Comparison of ENCODE assay signal across 31 cellular contexts in genomic region chr11:12811861-12812260, GRCh38.
A peak's percentile ranks its signal among the peaks of the same experiment; 100 is the strongest.
DNase-seq lines count a peak whose midpoint lies in the region; ATAC-seq and TF ChIP-seq lines count a peak whose summit lies in the region.
"Had no signal": no experiment of that assay in that cellular context is flagged by ENCODE, and none has a peak within 500 bp of the region (broad histone marks: within the 10 kb centered on the region; RNA-seq: fewer than 3 reads in every experiment).

No MANE protein-coding gene starts in this region.

- H2AFZ ChIP-seq in MM.1S (ENCODE audit: low read length) = no peak overlapping the region

- intact Hi-C loops in activated CD4-positive, alpha-beta T cell treated with anti-CD3 and anti-CD28 coated beads, Interleukin-2, amount 10 ng/mL, durations not matched to agents 24 days and 14 days (cut with micrococcal nuclease) = no loop called here
- intact Hi-C loops in activated CD4-positive, alpha-beta T cell treated with anti-CD3 and anti-CD28 coated beads for 36 hours (cut with DNase I, micrococcal nuclease) = no loop called here
- intact Hi-C loops in Caco-2 (cut with micrococcal nuclease; ENCODE audit: unreplicated experiment) = no loop called here
- intact Hi-C loops in cardiac septum (cut with DNase I) = loop anchor here (5.0 to 10.0 kb wide), 4 partner anchors 45 to 207 kb away; partner anchors contain the start of gene TEAD1
- intact Hi-C loops in aorta (cut with DNase I) = loop anchor here in 1 of 2 donors (5.0 kb wide), 1 partner anchor 215 kb away; no protein-coding TSS in a partner anchor
- intact Hi-C loops in CD4-positive, alpha-beta T cell (cut with DNase I, micrococcal nuclease) = no loop called here

- no peaks in the 10 kb centered on the region for H3K9me3 Mint-ChIP-seq in activated CD4-positive, alpha-beta T cell treated with anti-CD3 and anti-CD28 coated beads, Interleukin-2, amount 10 ng/mL, durations not matched to agents 24 days and 14 days
- no peaks in the 10 kb centered on the region for H3K9me3 Mint-ChIP-seq in activated CD4-positive, alpha-beta T cell treated with anti-CD3 and anti-CD28 coated beads for 36 hours (ENCODE audit: low read depth)
- no peaks in the 10 kb centered on the region for H3K9me3 Mint-ChIP-seq in Caco-2 (ENCODE audit: unreplicated experiment)
- no peaks in the 10 kb centered on the region for H3K9me3 Mint-ChIP-seq in CD4-positive, alpha-beta T cell
- H3K9me3 Mint-ChIP-seq: activated B cell treated with CpG ODN at 0.5 μM for 24 hours; CD4-positive, CD25-positive, alpha-beta regulatory T cell had no signal

- H3K79me2 ChIP-seq in MM.1S (ENCODE audit: low read length) = peaks cover 79% of the 10 kb centered on the region

- WGBS in aorta, 2 donors = 90 to 96% methylated on average over 7 of the region's 7 CpGs

- ATAC-seq in activated CD4-positive, alpha-beta T cell treated with anti-CD3 and anti-CD28 coated beads for 36 hours = no peak
- ATAC-seq in aorta (ENCODE audit: low FRiP score) = no peak
- no peak for ATAC-seq in CD4-positive, alpha-beta T cell (ENCODE audit: poor library complexity)
- ATAC-seq: stimulated activated naive B cell treated with anti-CD40 and anti-IgM and Interleukin-4, amounts not matched to agents 10 μg/mL and 1 μg/mL and 100 μg/mL, for 72 hours; upper lobe of right lung had no signal

- peaks cover 67% of the 10 kb centered on the region for H3F3A ChIP-seq in MM.1S (ENCODE audit: insufficient read depth, low read length)

- CTCF ChIA-PET in activated CD4-positive, alpha-beta T cell treated with anti-CD3 and anti-CD28 coated beads for 36 hours (lab: Charles Lee) = interaction anchor here (0.6 to 0.7 kb wide), 3 partner anchors 36 to 1241 kb away, joined by 3 read pairs; no protein-coding TSS in a partner anchor
- CTCF ChIA-PET in Caco-2 (lab: Charles Lee) = no interaction called here
- CTCF ChIA-PET in CD4-positive, alpha-beta T cell (lab: Charles Lee) = no interaction called here

- BruUV-seq in Caco-2 (replicated peaks; lab: Mats Ljungman, UMichigan) = no TSS peak

- peak overlapping the region; percentile 20 for H3K4me3 Mint-ChIP-seq in activated CD4-positive, alpha-beta T cell treated with anti-CD3 and anti-CD28 coated beads, Interleukin-2, amount 10 ng/mL, durations not matched to agents 24 days and 14 days
- H3K4me3 Mint-ChIP-seq in activated CD4-positive, alpha-beta T cell treated with anti-CD3 and anti-CD28 coated beads for 36 hours = no peak overlapping the region
- H3K4me3 Mint-ChIP-seq in Caco-2 (ENCODE audit: unreplicated experiment) = no peak overlapping the region
- H3K4me3 Mint-ChIP-seq in CD4-positive, alpha-beta T cell = no peak overlapping the region
- H3K4me3 Mint-ChIP-seq: activated B cell treated with CpG ODN at 0.5 μM for 24 hours; CD4-positive, CD25-positive, alpha-beta regulatory T cell; stimulated activated naive B cell treated with anti-CD40 and anti-IgM and Interleukin-4, amounts not matched to agents 10 μg/mL and 1 μg/mL and 100 μg/mL, for 72 hours had no signal

- no peaks in the 10 kb centered on the region for H3K9me3 ChIP-seq in Caco-2
- no peaks in the 10 kb centered on the region for H3K9me3 ChIP-seq in MM.1S (replicated peaks; ENCODE audit: insufficient read depth, low read length)
- H3K9me3 ChIP-seq in aorta (ENCODE audit: control insufficient read depth, low read length) = no peaks in the 10 kb centered on the region
- H3K9me3 ChIP-seq in CD4-positive, alpha-beta T cell (ENCODE audit: control insufficient read depth, low read length) = no peaks in the 10 kb centered on the region
- H3K9me3 ChIP-seq: ovary, suprapubic skin, upper lobe of right lung had no signal

- no peaks in the 10 kb centered on the region for H3K9me2 ChIP-seq in MM.1S (replicated peaks; ENCODE audit: insufficient read depth, low read length)

- no peaks in the 10 kb centered on the region for H3K27me3 ChIP-seq in Caco-2 (replicated peaks; ENCODE audit: control insufficient read depth, insufficient read depth, low read length)
- H3K27me3 ChIP-seq in MM.1S (replicated peaks; ENCODE audit: insufficient read depth, low read length) = no peaks in the 10 kb centered on the region
- no peaks in the 10 kb centered on the region for H3K27me3 ChIP-seq in aorta (ENCODE audit: control insufficient read depth in 1 of 2, insufficient read depth in 2 of 2, low read length in 1 of 2)
- no peaks in the 10 kb centered on the region for H3K27me3 ChIP-seq in CD4-positive, alpha-beta T cell (ENCODE audit: control insufficient read depth, insufficient read depth, low read length)
- H3K27me3 ChIP-seq: ovary, suprapubic skin, upper lobe of right lung had no signal

- peak overlapping the region; percentile 75; the same call in 1 of the 2 replicates for H3K27ac ChIP-seq in MM.1S (ENCODE audit: low read length)
- no peak overlapping the region for H3K27ac ChIP-seq in aorta (ENCODE audit: low read depth in 1 of 2, low read length in 2 of 2)
- no peak overlapping the region for H3K27ac ChIP-seq in CD4-positive, alpha-beta T cell (ENCODE audit: low read depth, low read length)
- H3K27ac ChIP-seq: epithelial cell of prostate, suprapubic skin, upper lobe of right lung had no signal

- TF ChIP-seq CTCF in Caco-2 (IDR thresholded peaks at IDR 0.05; ENCODE audit: insufficient read depth in 1 of 2, low read depth in 1 of 2, low read length in 1 of 2, severe bottlenecking in 1 of 2, unreplicated experiment in 1 of 2) = no peak
- no peak for TF ChIP-seq CTCF in MM.1S (IDR thresholded peaks at IDR 0.05; ENCODE audit: low read length)
- TF ChIP-seq CTCF in CD4-positive, alpha-beta T cell (IDR thresholded peaks at IDR 0.05) = no peak

- H3K4me1 ChIP-seq in Caco-2 (peaks cover 88% of the 10 kb centered on the region), MM.1S (ENCODE audit: low read length) (peaks cover 79% of the 10 kb centered on the region), aorta (ENCODE audit: control insufficient read depth in 1 of 2, insufficient read depth in 2 of 2, low read length in 2 of 2) (no peaks in the 10 kb centered on the region)

- H3K4me1 Mint-ChIP-seq in activated CD4-positive, alpha-beta T cell treated with anti-CD3 and anti-CD28 coated beads, Interleukin-2, amount 10 ng/mL, durations not matched to agents 24 days and 14 days = peaks cover 67% of the 10 kb centered on the region
- peaks cover 9% of the 10 kb centered on the region for H3K4me1 Mint-ChIP-seq in activated CD4-positive, alpha-beta T cell treated with anti-CD3 and anti-CD28 coated beads for 36 hours
- peaks cover 62% of the 10 kb centered on the region for H3K4me1 Mint-ChIP-seq in Caco-2 (ENCODE audit: low read depth, unreplicated experiment)
- no peaks in the 10 kb centered on the region for H3K4me1 Mint-ChIP-seq in CD4-positive, alpha-beta T cell (ENCODE audit: low read depth)
- H3K4me1 Mint-ChIP-seq: activated B cell treated with CpG ODN at 0.5 μM for 24 hours had no signal

- peak overlapping the region; percentile 31; the same call in 1 of the 2 replicates for H3K4me2 ChIP-seq in MM.1S (ENCODE audit: low read depth, low read length)

- H3K27ac Mint-ChIP-seq in activated CD4-positive, alpha-beta T cell treated with anti-CD3 and anti-CD28 coated beads, Interleukin-2, amount 10 ng/mL, durations not matched to agents 24 days and 14 days = peak overlapping the region; percentile 2
- H3K27ac Mint-ChIP-seq in activated CD4-positive, alpha-beta T cell treated with anti-CD3 and anti-CD28 coated beads for 36 hours = no peak overlapping the region
- H3K27ac Mint-ChIP-seq in Caco-2 (ENCODE audit: unreplicated experiment) = peak overlapping the region; percentile 18
- no peak overlapping the region for H3K27ac Mint-ChIP-seq in CD4-positive, alpha-beta T cell
- H3K27ac Mint-ChIP-seq: activated B cell treated with CpG ODN at 0.5 μM for 24 hours; CD4-positive, CD25-positive, alpha-beta regulatory T cell; stimulated activated naive B cell treated with anti-CD40 and anti-IgM and Interleukin-4, amounts not matched to agents 10 μg/mL and 1 μg/mL and 100 μg/mL, for 72 hours had no signal

- H3K27me3 Mint-ChIP-seq in activated CD4-positive, alpha-beta T cell treated with anti-CD3 and anti-CD28 coated beads, Interleukin-2, amount 10 ng/mL, durations not matched to agents 24 days and 14 days = peaks cover 9% of the 10 kb centered on the region
- H3K27me3 Mint-ChIP-seq in activated CD4-positive, alpha-beta T cell treated with anti-CD3 and anti-CD28 coated beads for 36 hours = peaks cover 28% of the 10 kb centered on the region
- H3K27me3 Mint-ChIP-seq in Caco-2 (ENCODE audit: insufficient read depth, unreplicated experiment) = no peaks in the 10 kb centered on the region
- H3K27me3 Mint-ChIP-seq in CD4-positive, alpha-beta T cell = peaks cover 63% of the 10 kb centered on the region

- peak; percentile 73 for DNase-seq in activated CD4-positive, alpha-beta T cell treated with anti-CD3 and anti-CD28 coated beads, Interleukin-2, amount 10 ng/mL, durations not matched to agents 24 days and 14 days
- DNase-seq in activated CD4-positive, alpha-beta T cell treated with anti-CD3 and anti-CD28 coated beads for 36 hours = no peak
- DNase-seq in Caco-2 (no peak), MM.1S (peak; percentile 71), glomerular visceral epithelial cell (ENCODE audit: extremely low spot score) (peak; percentile 28), cardiac septum (ENCODE audit: low spot score) (no peak), aorta (no peak)
- DNase-seq in CD4-positive, alpha-beta T cell = no peak
- DNase-seq: activated B cell treated with CpG ODN at 0.5 μM for 24 hours; activated CD4-positive, alpha-beta T cell treated with anti-CD3 and anti-CD28 coated beads, Interleukin-2, amount 50 U/mL, for 48 hours; activated effector memory CD4-positive, alpha-beta T cell treated with Interleukin-2 at 50 U/mL for 16 hours; activated T-cell treated with anti-CD3 and anti-CD28 coated beads for 4 hours; central memory CD4-positive, alpha-beta T cell; cortex of kidney; effector memory CD4-positive, alpha-beta T cell; GOT3; hippocampal formation; KBM-7; NCI-H1417 treated with DMSO at 0.1 percent for 48 hours; NCI-H2029 treated with DMSO at 0.1 percent for 48 hours; NCI-H226; NCI-H526 treated with DMSO at 0.1 percent for 48 hours; ovary; SIG-M5; stimulated activated naive B cell treated with anti-CD40 and anti-IgM and Interleukin-4, amounts not matched to agents 10 μg/mL and 1 μg/mL and 100 μg/mL, for 72 hours; SW 1271; upper lobe of right lung had no signal

- H3K36me3 ChIP-seq in Caco-2 (ENCODE audit: control insufficient read depth, insufficient read depth, low read length) (no peaks in the 10 kb centered on the region), MM.1S (replicated peaks; ENCODE audit: insufficient read depth, low read length) (no peaks in the 10 kb centered on the region), aorta (ENCODE audit: control insufficient read depth in 1 of 2, insufficient read depth in 2 of 2, low read length in 1 of 2) (no peaks in the 10 kb centered on the region)
- H3K36me3 ChIP-seq: ovary, suprapubic skin, upper lobe of right lung had no signal

- POLR2A ChIA-PET in activated CD4-positive, alpha-beta T cell treated with anti-CD3 and anti-CD28 coated beads for 36 hours (lab: Charles Lee) = no interaction called here
- POLR2A ChIA-PET in Caco-2 (lab: Charles Lee) = no interaction called here
- POLR2A ChIA-PET in CD4-positive, alpha-beta T cell (lab: Charles Lee) = no interaction called here

- no peak overlapping the region for H3K4me3 ChIP-seq in Caco-2 (ENCODE audit: low read depth, low read length)
- H3K4me3 ChIP-seq in MM.1S (ENCODE audit: low read length) = no peak overlapping the region
- H3K4me3 ChIP-seq in aorta (ENCODE audit: low read length in 2 of 2) = no peak overlapping the region
- H3K4me3 ChIP-seq: lung, ovary, suprapubic skin, upper lobe of right lung had no signal

- H4K20me1 ChIP-seq in MM.1S (ENCODE audit: insufficient read depth, low read length) = no peaks in the 10 kb centered on the region

- H3K36me3 Mint-ChIP-seq in activated CD4-positive, alpha-beta T cell treated with anti-CD3 and anti-CD28 coated beads, Interleukin-2, amount 10 ng/mL, durations not matched to agents 24 days and 14 days (ENCODE audit: low read depth) = no peaks in the 10 kb centered on the region
- no peaks in the 10 kb centered on the region for H3K36me3 Mint-ChIP-seq in activated CD4-positive, alpha-beta T cell treated with anti-CD3 and anti-CD28 coated beads for 36 hours (ENCODE audit: low read depth)
- H3K36me3 Mint-ChIP-seq in Caco-2 (ENCODE audit: insufficient read depth, unreplicated experiment) = peaks cover 50% of the 10 kb centered on the region
- H3K36me3 Mint-ChIP-seq in CD4-positive, alpha-beta T cell (ENCODE audit: low read depth) = no peaks in the 10 kb centered on the region
- H3K36me3 Mint-ChIP-seq: CD4-positive, CD25-positive, alpha-beta regulatory T cell; stimulated activated naive B cell treated with anti-CD40 and anti-IgM and Interleukin-4, amounts not matched to agents 10 μg/mL and 1 μg/mL and 100 μg/mL, for 72 hours had no signal

- no peak overlapping the region; the same call in 1 of the 2 replicates for H3K9ac ChIP-seq in MM.1S (ENCODE audit: low read length)

Comparison
In these comparisons a context has a peak if more than half of its experiments do, and no peak if none do; other contexts are left out.
1. DNase-seq: peak in activated CD4-positive, alpha-beta T cell treated with anti-CD3 and anti-CD28 coated beads, Interleukin-2, amount 10 ng/mL, durations not matched to agents 24 days and 14 days (single experiment), MM.1S (single experiment) and glomerular visceral epithelial cell (single experiment); none in activated CD4-positive, alpha-beta T cell treated with anti-CD3 and anti-CD28 coated beads for 36 hours (single experiment), Caco-2 (0 of 2), cardiac septum (single experiment), aorta (0 of 2) and CD4-positive, alpha-beta T cell (0 of 10).
2. H3K27ac Mint-ChIP-seq: peak in activated CD4-positive, alpha-beta T cell treated with anti-CD3 and anti-CD28 coated beads, Interleukin-2, amount 10 ng/mL, durations not matched to agents 24 days and 14 days (single experiment) and Caco-2 (single experiment); none in activated CD4-positive, alpha-beta T cell treated with anti-CD3 and anti-CD28 coated beads for 36 hours (single experiment) and CD4-positive, alpha-beta T cell (single experiment).